8 cellular contexts compared by ENCODE assay signal in genomic region chr5:172713113-172713808, GRCh38. TPM values are rescaled to one million over a fixed set of nuclear protein-coding genes. Genes with fewer than 3 reads are reported as not detected.
DNase-seq lines count a peak whose midpoint lies in the region; ATAC-seq and TF ChIP-seq lines count a peak whose summit lies in the region.

No MANE protein-coding gene starts in this region.

- ATAC-seq in activated T-cell treated with anti-CD3 and anti-CD28 coated beads, Interleukin-2, amount 50 U/mL, for 72 hours (replicated peaks in 1 of 2) = peak; percentile 57 to 60
- ATAC-seq in HG03139 (IDR thresholded peaks at IDR 0.05; ENCODE audit: unreplicated experiment) = no peak

- H3K4me3 Mint-ChIP-seq in activated T-cell treated with anti-CD3 and anti-CD28 coated beads, Interleukin-2, amount 50 U/mL, for 72 hours = peak overlapping the region in 1 of 2 donors; percentile 48
- H3K4me3 Mint-ChIP-seq in progenitor cell of endocrine pancreas (ENCODE audit: low read depth) = no peak overlapping the region

- H3K27ac ChIP-seq in OCI-LY3 (ENCODE audit: low read length) (no peak overlapping the region), vagina (no peak overlapping the region)

- peaks cover 15% of the 10 kb centered on the region for H3K27me3 Mint-ChIP-seq in activated T-cell treated with anti-CD3 and anti-CD28 coated beads, Interleukin-2, amount 50 U/mL, for 72 hours (ENCODE audit: low read depth)
- peaks cover 18% of the 10 kb centered on the region for H3K27me3 Mint-ChIP-seq in progenitor cell of endocrine pancreas

- H3K4me2 ChIP-seq in OCI-LY3 (ENCODE audit: low read length) = peak overlapping the region; percentile 80

- H3K4me1 ChIP-seq in OCI-LY3 (ENCODE audit: low read length) (peaks cover 15% of the 10 kb centered on the region; the same call in 1 of the 2 replicates), vagina (peaks cover 34% of the 10 kb centered on the region)

- DNase-seq in NCI-H2196 (lab: John Stamatoyannopoulos, UW; ENCODE audit: unreplicated experiment) (peak; percentile 44), NCI-H2196 treated with DMSO at 0.1 percent for 48 hours (lab: John Stamatoyannopoulos, UW; ENCODE audit: unreplicated experiment) (no peak), fibroblast of the aortic adventitia (ENCODE audit: low read depth) (no peak), progenitor cell of endocrine pancreas (ENCODE audit: low spot score, unreplicated experiment) (peak; percentile 81), vagina (ENCODE audit: extremely low spot score in 2 of 2) (no peak)
- peak; percentile 72 to 76 for DNase-seq in activated T-cell treated with anti-CD3 and anti-CD28 coated beads, Interleukin-2, amount 50 U/mL, for 72 hours

- no peaks in the 10 kb centered on the region for H4K20me1 ChIP-seq in OCI-LY3 (ENCODE audit: insufficient read depth, low read length)

- H3K36me3 ChIP-seq in OCI-LY3 (replicated peaks; ENCODE audit: low read depth, low read length) = no peaks in the 10 kb centered on the region
- H3K36me3 ChIP-seq in vagina = no peaks in the 10 kb centered on the region

- H3K27me3 ChIP-seq in OCI-LY3 (ENCODE audit: low read depth, low read length) = peaks cover 26% of the 10 kb centered on the region
- no peaks in the 10 kb centered on the region for H3K27me3 ChIP-seq in vagina

- H3K4me1 Mint-ChIP-seq in activated T-cell treated with anti-CD3 and anti-CD28 coated beads, Interleukin-2, amount 50 U/mL, for 72 hours (ENCODE audit: low read depth) = peaks cover 8% of the 10 kb centered on the region
- H3K4me1 Mint-ChIP-seq in progenitor cell of endocrine pancreas (ENCODE audit: low read depth) = no peaks in the 10 kb centered on the region

- no peaks in the 10 kb centered on the region for H3K79me2 ChIP-seq in OCI-LY3 (ENCODE audit: low read length)

- H3K9me3 ChIP-seq in OCI-LY3 (ENCODE audit: insufficient read depth, low read length) (no peaks in the 10 kb centered on the region), vagina (no peaks in the 10 kb centered on the region)

- H3K9ac ChIP-seq in OCI-LY3 (ENCODE audit: low read length) = no peak overlapping the region; the same call in 1 of the 2 replicates

- TF ChIP-seq CTCF in OCI-LY3 (IDR thresholded peaks at IDR 0.05; ENCODE audit: low read depth, low read length) (peak; percentile 94), fibroblast of the aortic adventitia (IDR thresholded peaks at IDR 0.05; ENCODE audit: insufficient read depth, low read length) (peak; percentile 85), progenitor cell of endocrine pancreas (IDR thresholded peaks at IDR 0.05; ENCODE audit: unreplicated experiment) (peak; percentile 99), vagina (IDR thresholded peaks at IDR 0.05) (peak; percentile 92 to 95 (median 94))

- no peak for TF ChIP-seq POLR2A in vagina (IDR thresholded peaks at IDR 0.05)

- H3K4me3 ChIP-seq in OCI-LY3 (ENCODE audit: low read length) (peak overlapping the region; percentile 68), fibroblast of the aortic adventitia (ENCODE audit: low read depth, low read length) (peak overlapping the region; percentile 25), vagina (no peak overlapping the region)

- H3K9me3 Mint-ChIP-seq in activated T-cell treated with anti-CD3 and anti-CD28 coated beads, Interleukin-2, amount 50 U/mL, for 72 hours = no peaks in the 10 kb centered on the region
- H3K9me3 Mint-ChIP-seq in progenitor cell of endocrine pancreas (ENCODE audit: low read depth) = no peaks in the 10 kb centered on the region

- intact Hi-C loops in vagina (cut with DNase I) = loop anchor here (1.0 to 10.0 kb wide), 3 partner anchors 192 to 432 kb away; partner anchors contain the start of gene BNIP1

- no peak overlapping the region for H3K27ac Mint-ChIP-seq in activated T-cell treated with anti-CD3 and anti-CD28 coated beads, Interleukin-2, amount 50 U/mL, for 72 hours
- no peak overlapping the region for H3K27ac Mint-ChIP-seq in progenitor cell of endocrine pancreas

- peak overlapping the region; percentile 75; the same call in 1 of the 2 replicates for H2AFZ ChIP-seq in OCI-LY3 (ENCODE audit: low read depth, low read length)

- no peaks in the 10 kb centered on the region for H3K36me3 Mint-ChIP-seq in activated T-cell treated with anti-CD3 and anti-CD28 coated beads, Interleukin-2, amount 50 U/mL, for 72 hours (ENCODE audit: insufficient read depth in 2 of 2)
- no peaks in the 10 kb centered on the region for H3K36me3 Mint-ChIP-seq in progenitor cell of endocrine pancreas (ENCODE audit: insufficient read depth)

RNA-seq across cellular contexts. Expression of gene DUSP1, which starts 57.7 kb away (rescaled TPM):
- 10 to 100 TPM; 14.5 to 24.5 TPM for total RNA-seq in activated T-cell treated with anti-CD3 and anti-CD28 coated beads, Interleukin-2, amount 50 U/mL, for 72 hours
- total RNA-seq in fibroblast of the aortic adventitia (ENCODE audit: low replicate concordance) = 22.2 and 44.1 TPM in 2 replicates
- total RNA-seq in progenitor cell of endocrine pancreas = 40.7 and 42.0 TPM in 2 replicates
- 2,876 TPM for total RNA-seq in vagina

Comparison
In these comparisons a context has a peak if more than half of its experiments do, and no peak if none do; other contexts are left out.
1. DNase-seq: peak in NCI-H2196 (single experiment), activated T-cell treated with anti-CD3 and anti-CD28 coated beads, Interleukin-2, amount 50 U/mL, for 72 hours (2 of 2) and progenitor cell of endocrine pancreas (single experiment); none in NCI-H2196 treated with DMSO at 0.1 percent for 48 hours (single experiment), fibroblast of the aortic adventitia (single experiment) and vagina (0 of 2).
2. H3K4me3 ChIP-seq: peak in OCI-LY3 (single experiment) and fibroblast of the aortic adventitia (single experiment); none in vagina (0 of 2).
3. RNA of gene DUSP1, which starts 57.7 kb away (total RNA-seq): 2,876 TPM in vagina (single experiment); 22.2 to 44.1 TPM in fibroblast of the aortic adventitia, 40.7 to 42.0 TPM in progenitor cell of endocrine pancreas and 14.5 to 24.5 TPM in activated T-cell treated with anti-CD3 and anti-CD28 coated beads, Interleukin-2, amount 50 U/mL, for 72 hours; every median in the first group is over 10 times any median in the second.
4. Peak in every context shown above with its lines, with median percentiles within 50 percentile points of each other: CTCF ChIP-seq.